Comparison of ENCODE assay signal across 25 cellular contexts in genomic region chr1:101131239-101131924, GRCh38.
DNase-seq lines count a peak whose midpoint lies in the region; ATAC-seq, FAIRE-seq and TF ChIP-seq lines count a peak whose summit lies in the region.
"Had no signal": no experiment of that assay in that cellular context is flagged by ENCODE, and none has a peak within 500 bp of the region (broad histone marks: within the 10 kb centered on the region; RNA-seq: fewer than 3 reads in every experiment).

No MANE protein-coding gene starts in this region.

- no peak overlapping the region for H3K56ac ChIP-seq in H1 (replicated peaks; ENCODE audit: insufficient read length, low read depth, low read length)

- H2BK20ac ChIP-seq in H1 (ENCODE audit: low read length) = no peak overlapping the region

- H3K36me3 Mint-ChIP-seq in activated naive CD8-positive, alpha-beta T cell = no peaks in the 10 kb centered on the region
- H3K36me3 Mint-ChIP-seq in activated naive CD8-positive, alpha-beta T cell treated with anti-CD3 and anti-CD28 coated beads, Interleukin-2, amount 50 U/mL, for 24 hours (ENCODE audit: low read depth) = no peaks in the 10 kb centered on the region
- H3K36me3 Mint-ChIP-seq: activated CD8-positive, alpha-beta memory T cell treated with anti-CD3 and anti-CD28 coated beads, Interleukin-2, amount 10 ng/mL, durations not matched to agents 7 days and 5 days; type B pancreatic cell had no signal

- DNase-seq in activated naive CD8-positive, alpha-beta T cell treated with anti-CD3 and anti-CD28 coated beads, Interleukin-2, amount 50 U/mL, for 24 hours = no peak
- DNase-seq in PC-3 (no peak), H1 (ENCODE audit: low read depth in 1 of 2, low spot score in 2 of 2) (no peak), sciatic nerve (ENCODE audit: low spot score) (no peak)
- DNase-seq: activated CD8-positive, alpha-beta memory T cell treated with anti-CD3 and anti-CD28 coated beads, Interleukin-2, amount 10 ng/mL, durations not matched to agents 7 days and 5 days; DMS 273 treated with DMSO at 0.1 percent for 48 hours; islet precursor cell; MM.1S; NCI-H1436 treated with DMSO at 0.1 percent for 48 hours; NCI-H526; SHP77; stimulated activated CD4-positive, alpha-beta T cell treated with anti-CD3 and anti-CD28 coated beads, Interleukin-4, amount 100 ng/mL, for 24 hours had no signal

- no peaks in the 10 kb centered on the region for H3K79me2 ChIP-seq in PC-3 (ENCODE audit: low read length)
- H3K79me2 ChIP-seq in H1 (ENCODE audit: control insufficient read depth in 1 of 2, insufficient read depth in 2 of 2, low read length in 2 of 2) = no peaks in the 10 kb centered on the region

- no peak for ATAC-seq in activated naive CD8-positive, alpha-beta T cell treated with anti-CD3 and anti-CD28 coated beads, Interleukin-2, amount 50 U/mL, for 24 hours
- ATAC-seq in PC-3 (peak; percentile 31), HG03097 (IDR thresholded peaks at IDR 0.05; ENCODE audit: low FRiP score, unreplicated experiment) (no peak), sciatic nerve (no peak), GM18517 (IDR thresholded peaks at IDR 0.05; ENCODE audit: unreplicated experiment) (no peak), GM19463 (IDR thresholded peaks at IDR 0.05; ENCODE audit: unreplicated experiment) (no peak)
- ATAC-seq: activated CD8-positive, alpha-beta memory T cell treated with anti-CD3 and anti-CD28 coated beads, Interleukin-2, amount 10 ng/mL, durations not matched to agents 7 days and 5 days; activated T-helper 17 cell treated with anti-CD3 and anti-CD28 coated beads, Interleukin-2, amount 50 U/mL, for 72 hours; HCT116 had no signal

- no peak overlapping the region for H2BK5ac ChIP-seq in H1 (ENCODE audit: low read depth, low read length)

- H3K9me2 ChIP-seq in PC-3 (replicated peaks; ENCODE audit: low read length) = no peaks in the 10 kb centered on the region

- H3K4me3 ChIP-seq in PC-3 (ENCODE audit: low read length) (no peak overlapping the region), H1 (ENCODE audit: extremely low read depth in 1 of 4, insufficient read depth in 2 of 4, low read depth in 3 of 4, low read length in 4 of 4) (no peak overlapping the region)
- H3K4me3 ChIP-seq: BLaER1, coronary artery had no signal

- no peaks in the 10 kb centered on the region for H3K79me1 ChIP-seq in H1 (ENCODE audit: low read depth, low read length)

- H2AK5ac ChIP-seq in H1 (ENCODE audit: low read depth, low read length) = no peak overlapping the region

- peak overlapping the region; percentile 37 for H3K27ac Mint-ChIP-seq in activated naive CD8-positive, alpha-beta T cell
- H3K27ac Mint-ChIP-seq in activated naive CD8-positive, alpha-beta T cell treated with anti-CD3 and anti-CD28 coated beads, Interleukin-2, amount 50 U/mL, for 24 hours = no peak overlapping the region
- H3K27ac Mint-ChIP-seq: activated CD8-positive, alpha-beta memory T cell treated with anti-CD3 and anti-CD28 coated beads, Interleukin-2, amount 10 ng/mL, durations not matched to agents 7 days and 5 days; activated T-helper 17 cell treated with anti-CD3 and anti-CD28 coated beads, Interleukin-2, amount 50 U/mL, for 72 hours had no signal

- no peak overlapping the region for H3K4ac ChIP-seq in H1 (replicated peaks; ENCODE audit: insufficient read length, low read depth, low read length)

- POLR2A ChIA-PET in PC-3 (lab: Charles Lee; ENCODE audit: unreplicated experiment) = no interaction called here
- POLR2A ChIA-PET in H1 (lab: Charles Lee; ENCODE audit: partially characterized antibody) = no interaction called here

- intact Hi-C loops in PC-3 (cut with micrococcal nuclease) (no loop called here), sciatic nerve (cut with DNase I) (no loop called here)

- H3K4me2 ChIP-seq in PC-3 (ENCODE audit: low read length) (peak overlapping the region; percentile 27; the same call in 1 of the 2 replicates), H1 (ENCODE audit: insufficient read depth in 1 of 2, low read depth in 2 of 2, low read length in 2 of 2) (no peak overlapping the region)

- H3K27ac ChIP-seq in PC-3 (ENCODE audit: low read length) = no peak overlapping the region
- no peak overlapping the region for H3K27ac ChIP-seq in H1 (ENCODE audit: low read depth, low read length)
- H3K27ac ChIP-seq: BLaER1, coronary artery, neutrophil had no signal

- no peaks in the 10 kb centered on the region for H3F3A ChIP-seq in PC-3 (ENCODE audit: low read length, unreplicated experiment)

- no peaks in the 10 kb centered on the region for H3K27me3 Mint-ChIP-seq in activated naive CD8-positive, alpha-beta T cell
- H3K27me3 Mint-ChIP-seq in activated naive CD8-positive, alpha-beta T cell treated with anti-CD3 and anti-CD28 coated beads, Interleukin-2, amount 50 U/mL, for 24 hours = no peaks in the 10 kb centered on the region
- H3K27me3 Mint-ChIP-seq: activated CD8-positive, alpha-beta memory T cell treated with anti-CD3 and anti-CD28 coated beads, Interleukin-2, amount 10 ng/mL, durations not matched to agents 7 days and 5 days; activated T-helper 17 cell treated with anti-CD3 and anti-CD28 coated beads, Interleukin-2, amount 50 U/mL, for 72 hours; type B pancreatic cell had no signal

- H2AFZ ChIP-seq in PC-3 (ENCODE audit: low read length) (no peak overlapping the region), H1 (ENCODE audit: low read length) (0 out of 2 replicates have a peak overlapping the region, but pooled peaks have one; percentile 9)

- TF ChIP-seq CTCF in PC-3 (conservative IDR thresholded peaks at IDR 0.05; ENCODE audit: low read depth, low read length) (no peak), H1 (IDR thresholded peaks at IDR 0.05; ENCODE audit: control extremely low read depth in 1 of 3, insufficient read depth in 1 of 3, low read depth in 1 of 3, low read length in 3 of 3) (no peak)

- H3K27me3 ChIP-seq in PC-3 (ENCODE audit: low read length) (no peaks in the 10 kb centered on the region), H1 (replicated peaks in 1 of 4; ENCODE audit: control insufficient read depth in 3 of 4, extremely low read depth in 1 of 4, insufficient read depth in 3 of 4, low read length in 3 of 4) (no peaks in the 10 kb centered on the region)
- H3K27me3 ChIP-seq: BLaER1, neutrophil had no signal

- H3K9me3 ChIP-seq in PC-3 (ENCODE audit: low read length) (no peaks in the 10 kb centered on the region), H1 (ENCODE audit: insufficient read depth in 2 of 2, low read depth in 1 of 2, low read length in 1 of 2) (no peaks in the 10 kb centered on the region)
- H3K9me3 ChIP-seq: BLaER1, neutrophil had no signal

- H4K91ac ChIP-seq in H1 (replicated peaks; ENCODE audit: insufficient read length, low read length) = no peak overlapping the region

- no peak overlapping the region for H3K18ac ChIP-seq in H1 (ENCODE audit: extremely low read depth, low read length)

- no peak overlapping the region for H2BK120ac ChIP-seq in H1 (replicated peaks; ENCODE audit: low read depth, low read length)

- no peak overlapping the region for H4K8ac ChIP-seq in H1 (ENCODE audit: extremely low read depth, insufficient read depth, low read length)

- BruUV-seq in PC-3 (replicated peaks; lab: Mats Ljungman, UMichigan) = no TSS peak

- H4K5ac ChIP-seq in H1 (ENCODE audit: insufficient read length, low read depth, low read length) = no peak overlapping the region

- H2BK12ac ChIP-seq in H1 (ENCODE audit: low read depth, low read length) = 0 out of 2 replicates have a peak overlapping the region, but pooled peaks have one; percentile 39

- no peak overlapping the region for H3K14ac ChIP-seq in H1 (ENCODE audit: insufficient read length)

- TF ChIP-seq EP300 in H1 (IDR thresholded peaks at IDR 0.05; ENCODE audit: borderline replicate concordance in 1 of 2, low read depth in 2 of 2, low read length in 2 of 2) = no peak

- no peak for TF ChIP-seq POLR2A in H1 (IDR thresholded peaks at IDR 0.05; ENCODE audit: control extremely low read depth in 1 of 2, low read depth in 2 of 2, low read length in 2 of 2)

- CTCF ChIA-PET in PC-3 (lab: Charles Lee) (no interaction called here), H1 (lab: Charles Lee; ENCODE audit: partially characterized antibody) (interaction anchor here (2.0 kb wide), 1 partner anchor 108 kb away, joined by 7 read pairs; no protein-coding TSS in a partner anchor)

- no peaks in the 10 kb centered on the region for H3K23me2 ChIP-seq in H1 (ENCODE audit: low read depth, low read length)

- H3K9me3 Mint-ChIP-seq in activated naive CD8-positive, alpha-beta T cell (ENCODE audit: low read depth) = no peaks in the 10 kb centered on the region
- no peaks in the 10 kb centered on the region for H3K9me3 Mint-ChIP-seq in activated naive CD8-positive, alpha-beta T cell treated with anti-CD3 and anti-CD28 coated beads, Interleukin-2, amount 50 U/mL, for 24 hours
- H3K9me3 Mint-ChIP-seq: activated T-helper 17 cell treated with anti-CD3 and anti-CD28 coated beads, Interleukin-2, amount 50 U/mL, for 72 hours; type B pancreatic cell had no signal

- H3K9ac ChIP-seq in PC-3 (ENCODE audit: low read length) = no peak overlapping the region
- no peak overlapping the region for H3K9ac ChIP-seq in H1 (replicated peaks in 1 of 4; ENCODE audit: extremely low read depth in 1 of 4, low read depth in 3 of 4, low read length in 3 of 4)
- H3K9ac ChIP-seq: BLaER1 had no signal

- no peaks in the 10 kb centered on the region for H3K36me3 ChIP-seq in PC-3 (ENCODE audit: low read depth, low read length)
- no peaks in the 10 kb centered on the region for H3K36me3 ChIP-seq in H1 (ENCODE audit: control insufficient read depth in 2 of 4, insufficient read depth in 4 of 4, low read length in 3 of 4)
- H3K36me3 ChIP-seq: BLaER1, neutrophil had no signal

- FAIRE-seq in H1 (lab: Jason Lieb, UNC) = no peak
- FAIRE-seq: bronchial epithelial cell, G401.6, GM18507 had no signal

- H3K4me1 Mint-ChIP-seq in activated naive CD8-positive, alpha-beta T cell (ENCODE audit: low read depth) = peaks cover 78% of the 10 kb centered on the region
- H3K4me1 Mint-ChIP-seq in activated naive CD8-positive, alpha-beta T cell treated with anti-CD3 and anti-CD28 coated beads, Interleukin-2, amount 50 U/mL, for 24 hours = peaks cover 78% of the 10 kb centered on the region

- peak overlapping the region; percentile 42 for H3K4me3 Mint-ChIP-seq in activated naive CD8-positive, alpha-beta T cell
- no peak overlapping the region for H3K4me3 Mint-ChIP-seq in activated naive CD8-positive, alpha-beta T cell treated with anti-CD3 and anti-CD28 coated beads, Interleukin-2, amount 50 U/mL, for 24 hours
- H3K4me3 Mint-ChIP-seq: activated CD8-positive, alpha-beta memory T cell treated with anti-CD3 and anti-CD28 coated beads, Interleukin-2, amount 10 ng/mL, durations not matched to agents 7 days and 5 days; activated T-helper 17 cell treated with anti-CD3 and anti-CD28 coated beads, Interleukin-2, amount 50 U/mL, for 72 hours; type B pancreatic cell had no signal

- no peak for TF ChIP-seq RAD21 in H1 (IDR thresholded peaks at IDR 0.05 in 1 of 2, conservative IDR thresholded peaks at IDR 0.05 in 1 of 2; ENCODE audit: low read depth in 2 of 2, low read length in 2 of 2)

- H2BK15ac ChIP-seq in H1 (ENCODE audit: low read length) = no peak overlapping the region

- no peak overlapping the region for H3K23ac ChIP-seq in H1 (ENCODE audit: insufficient read length)

- H3K4me1 ChIP-seq in PC-3 (ENCODE audit: insufficient read depth, low read length) = peaks cover 31% of the 10 kb centered on the region
- peaks cover 2 to 8% (median 3%) of the 10 kb centered on the region in 4 experiments; a peak in 3 of 7 replicates for H3K4me1 ChIP-seq in H1 (replicated peaks in 1 of 4; ENCODE audit: control insufficient read depth in 3 of 4, insufficient read depth in 4 of 4, low read length in 3 of 4)

- no peaks in the 10 kb centered on the region for H4K20me1 ChIP-seq in PC-3 (ENCODE audit: low read length)
- H4K20me1 ChIP-seq in H1 (replicated peaks in 1 of 2; ENCODE audit: control insufficient read depth in 1 of 2, insufficient read depth in 2 of 2, low read length in 2 of 2) = peaks cover 0 to 1% of the 10 kb centered on the region in 2 experiments
- H4K20me1 ChIP-seq: BLaER1 had no signal

- WGBS in H1 (ENCODE audit: extremely low coverage in 1 of 2, insufficient coverage in 1 of 2, insufficient read length in 1 of 2, insufficient replicate concordance in 2 of 2, low coverage in 1 of 2, low lambda C conversion rate in 2 of 2, missing lambda C conversion rate in 1 of 2), 2 experiments = 93% methylated on average over 1 of the region's 1 CpG; no CpG with 5 or more reads in 1 of the 2 experiments
